ENCODE assay signal across 1 cellular context in genomic region chr1:29124366-29125236, GRCh38.
TF ChIP-seq lines count a peak whose summit lies in the region.

No MANE protein-coding gene starts in this region.

TF ChIP-seq in K562, 482 proteins besides CTCF, POLR2A, EP300 and RAD21 (continued from another document and continues in another):
- no peak; the same call in 1 of the 2 replicates for TF ChIP-seq CREB3L1 (IDR thresholded peaks at IDR 0.05; ENCODE audit: borderline replicate concordance, low read depth)
- peak; percentile 60; the same call in 1 of the 2 replicates for TF ChIP-seq KLF13 (tag; IDR thresholded peaks at IDR 0.05; ENCODE audit: borderline replicate concordance, low read depth)
- TF ChIP-seq HNRNPH1 (optimal IDR thresholded peaks at IDR 0.05; ENCODE audit: low read depth, low read length) = no peak
- TF ChIP-seq PML (IDR thresholded peaks at IDR 0.05; ENCODE audit: low read length) = no peak
- no peak for TF ChIP-seq CBX8 (IDR thresholded peaks at IDR 0.05; ENCODE audit: borderline replicate concordance, extremely low read depth, low read depth, low read length, poor library complexity, severe bottlenecking)
- no peak for TF ChIP-seq POU5F1 (IDR thresholded peaks at IDR 0.05; ENCODE audit: borderline replicate concordance, low read depth, low read length, partially characterized antibody)
- TF ChIP-seq FOS (IDR thresholded peaks at IDR 0.05; ENCODE audit: extremely low read depth, insufficient read length) = no peak
- TF ChIP-seq FOXK1 (CRISPR knock-in tag; IDR thresholded peaks at IDR 0.05; ENCODE audit: borderline replicate concordance) = no peak
- no peak for TF ChIP-seq BACH1 (tag; IDR thresholded peaks at IDR 0.05)
- no peak for TF ChIP-seq U2AF2 (optimal IDR thresholded peaks at IDR 0.05; ENCODE audit: low read depth, low read length)
- TF ChIP-seq ZNF140 (CRISPR knock-in tag; IDR thresholded peaks at IDR 0.05) = no peak
- no peak for TF ChIP-seq IRF9 (tag; IDR thresholded peaks at IDR 0.05)
- no peak for TF ChIP-seq ZNF175 (CRISPR knock-in tag; IDR thresholded peaks at IDR 0.05; ENCODE audit: low read depth)
- no peak for TF ChIP-seq ZFP30 (CRISPR knock-in tag; IDR thresholded peaks at IDR 0.05; ENCODE audit: borderline replicate concordance)
- no peak for TF ChIP-seq MECOM (CRISPR knock-in tag; IDR thresholded peaks at IDR 0.05)
- no peak for TF ChIP-seq CHD7 (IDR thresholded peaks at IDR 0.05; ENCODE audit: low read depth, low read length)
- TF ChIP-seq TEAD1 (CRISPR knock-in tag; IDR thresholded peaks at IDR 0.05) = peak; percentile 100
- no peak for TF ChIP-seq MAFG (tag; conservative IDR thresholded peaks at IDR 0.05)
- TF ChIP-seq ZBTB17 (CRISPR knock-in tag; IDR thresholded peaks at IDR 0.05) = 0 out of 2 replicates have a peak, but pooled peaks have one; percentile 31
- TF ChIP-seq SREBF1 (IDR thresholded peaks at IDR 0.05; ENCODE audit: borderline replicate concordance, low read depth, low read length) = no peak
- TF ChIP-seq ZNF780A (CRISPR knock-in tag; IDR thresholded peaks at IDR 0.05) = no peak
- no peak for TF ChIP-seq ETS2 (tag; IDR thresholded peaks at IDR 0.05; ENCODE audit: borderline replicate concordance, poor library complexity, severe bottlenecking)
- no peak for TF ChIP-seq ZNF316 (IDR thresholded peaks at IDR 0.05)
- no peak for TF ChIP-seq CUX1 (CRISPR knock-in tag; IDR thresholded peaks at IDR 0.05)
- no peak for TF ChIP-seq PKNOX1 (IDR thresholded peaks at IDR 0.05)
- no peak for TF ChIP-seq ZC3H8 (IDR thresholded peaks at IDR 0.05)
- TF ChIP-seq STAT5A (IDR thresholded peaks at IDR 0.05; ENCODE audit: borderline replicate concordance, low read length) = no peak
- no peak for TF ChIP-seq RFX5 (IDR thresholded peaks at IDR 0.05; ENCODE audit: low read depth, low read length)
- no peak for TF ChIP-seq ZNF3 (CRISPR knock-in tag; IDR thresholded peaks at IDR 0.05)
- no peak for TF ChIP-seq BRCA1 (IDR thresholded peaks at IDR 0.05)
- no peak for TF ChIP-seq BRCA1 (CRISPR knock-in tag; IDR thresholded peaks at IDR 0.05)
- no peak for TF ChIP-seq JUND (IDR thresholded peaks at IDR 0.05; ENCODE audit: borderline replicate concordance, low read depth, low read length)
- no peak for TF ChIP-seq JUND (tag; IDR thresholded peaks at IDR 0.05; ENCODE audit: borderline replicate concordance, low read depth, low read length)
- TF ChIP-seq SP2 (IDR thresholded peaks at IDR 0.05; ENCODE audit: extremely low read depth, low read depth, low read length, poor library complexity, severe bottlenecking) = no peak
- no peak for TF ChIP-seq ARID3A (IDR thresholded peaks at IDR 0.05; ENCODE audit: borderline replicate concordance, low read depth, low read length)
- TF ChIP-seq ZNF174 (CRISPR knock-in tag; IDR thresholded peaks at IDR 0.05) = no peak
- TF ChIP-seq SOX6 (IDR thresholded peaks at IDR 0.05) = no peak
- no peak for TF ChIP-seq TFAM (CRISPR knock-in tag; conservative IDR thresholded peaks at IDR 0.05)
- TF ChIP-seq TEAD2 (tag; IDR thresholded peaks at IDR 0.05) = peak; percentile 99
